In the genomic region with DNA sequence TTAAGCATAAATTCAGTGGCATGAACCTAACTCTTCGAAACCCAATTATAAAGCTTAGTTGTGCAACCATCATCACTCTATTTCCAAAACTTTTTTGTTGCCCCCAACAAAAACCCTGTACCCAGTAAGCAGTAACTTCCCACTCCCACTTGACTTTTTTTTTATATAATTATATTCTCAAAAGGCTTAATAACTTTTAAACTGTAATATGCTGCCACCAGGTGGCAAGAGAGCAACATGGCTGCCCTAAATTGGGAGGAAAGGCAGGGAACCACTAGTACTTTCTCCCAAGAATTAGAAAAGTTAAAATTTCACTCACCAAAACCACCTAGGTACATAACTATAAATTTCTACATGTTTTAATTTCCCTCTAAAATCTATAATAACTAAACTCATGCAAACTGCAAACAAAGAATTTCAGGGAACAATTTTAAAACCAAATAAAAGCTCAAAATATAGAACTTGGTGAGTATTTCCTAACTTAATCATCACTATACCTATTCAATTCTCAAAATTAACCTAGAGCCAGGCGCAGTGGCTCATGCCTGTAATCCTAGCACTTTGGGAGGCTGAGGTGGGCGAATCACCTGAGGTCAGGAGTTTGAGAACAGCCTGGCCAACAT, we compare ENCODE assay signal across 8 cellular contexts. TPM values are rescaled to one million over a fixed set of nuclear protein-coding genes. Genes with fewer than 3 reads are reported as not detected.
DNase-seq lines count a peak whose midpoint lies in the region; ATAC-seq, FAIRE-seq and TF ChIP-seq lines count a peak whose summit lies in the region.

No MANE protein-coding gene starts in this region.

- no peaks in the 10 kb centered on the region for H3K27me3 ChIP-seq in spleen (replicated peaks in 1 of 7)

- H3K27ac Mint-ChIP-seq in WTC11 (peak overlapping the region; percentile 74), glutamatergic neuron (ENCODE audit: unreplicated experiment) (no peak overlapping the region)

- H3K9me3 ChIP-seq in A549, result no peaks in the 10 kb centered on the region
- H3K9me3 ChIP-seq in spleen, result no peaks in the 10 kb centered on the region

- TF ChIP-seq CTCF in A549 (IDR thresholded peaks at IDR 0.05) (peak; percentile 96), WTC11 (IDR thresholded peaks at IDR 0.05) (0 out of 2 replicates have a peak, but pooled peaks have one; percentile 37), glutamatergic neuron (IDR thresholded peaks at IDR 0.05; ENCODE audit: partially characterized antibody, unreplicated experiment) (peak; percentile 77), spleen (IDR thresholded peaks at IDR 0.05 in 8 of 11, conservative IDR thresholded peaks at IDR 0.05 in 3 of 11) (peak; percentile 17 to 73 (median 53))

- TF ChIP-seq POLR2A in A549 (IDR thresholded peaks at IDR 0.05; ENCODE audit: low read length), result no peak
- no peak for TF ChIP-seq POLR2A in spleen (IDR thresholded peaks at IDR 0.05)

- H3K36me3 Mint-ChIP-seq in WTC11, result peaks cover 10% of the 10 kb centered on the region; the same call in 1 of the 2 replicates
- H3K36me3 Mint-ChIP-seq in glutamatergic neuron (ENCODE audit: unreplicated experiment), result no peaks in the 10 kb centered on the region

- peak; percentile 59 to 66; a peak in 3 of 6 replicates for ATAC-seq in A549
- no peak; the same call in 1 of the 2 replicates for ATAC-seq in WTC11
- ATAC-seq in HG02642 (IDR thresholded peaks at IDR 0.05; ENCODE audit: poor library complexity, unreplicated experiment), result no peak

- TF ChIP-seq RAD21 in A549 (conservative IDR thresholded peaks at IDR 0.05 in 1 of 2, IDR thresholded peaks at IDR 0.05 in 1 of 2), result peak; percentile 82 to 91

- no peak for TF ChIP-seq EP300 in A549 (IDR thresholded peaks at IDR 0.05)

- H3K4me3 Mint-ChIP-seq in WTC11 (no peak overlapping the region), glutamatergic neuron (ENCODE audit: unreplicated experiment) (no peak overlapping the region)

- H3K9me3 Mint-ChIP-seq in WTC11, result no peaks in the 10 kb centered on the region
- H3K9me3 Mint-ChIP-seq in glutamatergic neuron (ENCODE audit: unreplicated experiment), result no peaks in the 10 kb centered on the region

- FAIRE-seq in A549 (lab: Jason Lieb, UNC), result peak; percentile 74

- H3K4me1 Mint-ChIP-seq in WTC11 (peaks cover 28% of the 10 kb centered on the region), glutamatergic neuron (ENCODE audit: low read depth, unreplicated experiment) (no peaks in the 10 kb centered on the region)

- H3K27me3 Mint-ChIP-seq in WTC11 (ENCODE audit: low read depth), result no peaks in the 10 kb centered on the region
- peaks cover 2% of the 10 kb centered on the region for H3K27me3 Mint-ChIP-seq in glutamatergic neuron (ENCODE audit: unreplicated experiment)

- CTCF ChIA-PET in A549 (lab: Yijun Ruan, JAX) (interaction anchor here (0.6 to 22.2 kb wide), 43 partner anchors 8 to 306 kb away, joined by 3 to 437 read pairs (median 4); a partner anchor contains a TSS), WTC11 (lab: Charles Lee) (interaction anchor here (0.8 to 3.5 kb wide), 11 partner anchors 8 to 279 kb away, joined by 3 to 68 read pairs (median 5); no protein-coding TSS in a partner anchor)

- DNase-seq in A549 (ENCODE audit: low read depth in 1 of 2, low spot score in 1 of 2) (peak; percentile 38 to 60), Daoy (ENCODE audit: low read depth) (peak; percentile 40), NCI-H1417 treated with DMSO at 0.1 percent for 48 hours (lab: John Stamatoyannopoulos, UW) (peak; percentile 5), WTC11 (ENCODE audit: low spot score) (no peak), glutamatergic neuron (no peak), spleen (no peak)
- DNase-seq in activated CD4-positive, CD25-positive, alpha-beta regulatory T cell (lab: John Stamatoyannopoulos, UW), result no peak

- POLR2A ChIA-PET in A549 (lab: Yijun Ruan, JAX), result interaction anchor here (0.6 to 0.7 kb wide), 2 partner anchors 43 to 49 kb away, joined by 3 to 5 read pairs; no protein-coding TSS in a partner anchor
- POLR2A ChIA-PET in WTC11 (lab: Charles Lee), result interaction anchor here (0.6 kb wide), 1 partner anchor 14 kb away, joined by 3 read pairs; no protein-coding TSS in a partner anchor

- 42% methylated on average over 3 of the region's 3 CpGs for WGBS in A549 (ENCODE audit: missing lambda C conversion rate)
- 90 to 96% (median 94%) methylated on average over 3 of the region's 3 CpGs for WGBS in spleen, 5 donors

- intact Hi-C loops in spleen (cut with DNase I; ENCODE audit: low total_unique reads), result no loop called here

- peaks cover 4% of the 10 kb centered on the region; the same call in 1 of the 3 replicates for H3K4me1 ChIP-seq in A549
- peaks cover 0 to 66% (median 16%) of the 10 kb centered on the region in 6 donors for H3K4me1 ChIP-seq in spleen

- no peak overlapping the region for H3K27ac ChIP-seq in A549
- no peak overlapping the region for H3K27ac ChIP-seq in spleen

- H3K4me3 ChIP-seq in A549, result no peak overlapping the region
- no peak overlapping the region for H3K4me3 ChIP-seq in spleen

- no peak overlapping the region for H3K4me2 ChIP-seq in A549

- peaks cover 0 to 15% (median 0%) of the 10 kb centered on the region in 6 donors for H3K36me3 ChIP-seq in spleen

TF ChIP-seq in A549, 52 proteins besides CTCF, POLR2A, EP300 and RAD21:
- TF ChIP-seq SMC3 (IDR thresholded peaks at IDR 0.05), result peak; percentile 92
- TF ChIP-seq, protein P1, sequence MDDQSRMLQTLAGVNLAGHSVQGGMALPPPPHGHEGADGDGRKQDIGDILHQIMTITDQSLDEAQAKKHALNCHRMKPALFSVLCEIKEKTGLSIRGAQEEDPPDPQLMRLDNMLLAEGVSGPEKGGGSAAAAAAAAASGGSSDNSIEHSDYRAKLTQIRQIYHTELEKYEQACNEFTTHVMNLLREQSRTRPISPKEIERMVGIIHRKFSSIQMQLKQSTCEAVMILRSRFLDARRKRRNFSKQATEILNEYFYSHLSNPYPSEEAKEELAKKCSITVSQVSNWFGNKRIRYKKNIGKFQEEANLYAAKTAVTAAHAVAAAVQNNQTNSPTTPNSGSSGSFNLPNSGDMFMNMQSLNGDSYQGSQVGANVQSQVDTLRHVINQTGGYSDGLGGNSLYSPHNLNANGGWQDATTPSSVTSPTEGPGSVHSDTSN (IDR thresholded peaks at IDR 0.05), result no peak

TF ChIP-seq in WTC11, 78 proteins besides CTCF, POLR2A, EP300 and RAD21:
- TF ChIP-seq GRHL2 (CRISPR knock-in tag; IDR thresholded peaks at IDR 0.05; ENCODE audit: insufficient replicate concordance, severe bottlenecking) (no peak), ETV6 (CRISPR knock-in tag; IDR thresholded peaks at IDR 0.05) (no peak), GABPB1 (CRISPR knock-in tag; IDR thresholded peaks at IDR 0.05) (no peak), RORB (CRISPR knock-in tag; IDR thresholded peaks at IDR 0.05) (no peak)
- TF ChIP-seq, protein P2, sequence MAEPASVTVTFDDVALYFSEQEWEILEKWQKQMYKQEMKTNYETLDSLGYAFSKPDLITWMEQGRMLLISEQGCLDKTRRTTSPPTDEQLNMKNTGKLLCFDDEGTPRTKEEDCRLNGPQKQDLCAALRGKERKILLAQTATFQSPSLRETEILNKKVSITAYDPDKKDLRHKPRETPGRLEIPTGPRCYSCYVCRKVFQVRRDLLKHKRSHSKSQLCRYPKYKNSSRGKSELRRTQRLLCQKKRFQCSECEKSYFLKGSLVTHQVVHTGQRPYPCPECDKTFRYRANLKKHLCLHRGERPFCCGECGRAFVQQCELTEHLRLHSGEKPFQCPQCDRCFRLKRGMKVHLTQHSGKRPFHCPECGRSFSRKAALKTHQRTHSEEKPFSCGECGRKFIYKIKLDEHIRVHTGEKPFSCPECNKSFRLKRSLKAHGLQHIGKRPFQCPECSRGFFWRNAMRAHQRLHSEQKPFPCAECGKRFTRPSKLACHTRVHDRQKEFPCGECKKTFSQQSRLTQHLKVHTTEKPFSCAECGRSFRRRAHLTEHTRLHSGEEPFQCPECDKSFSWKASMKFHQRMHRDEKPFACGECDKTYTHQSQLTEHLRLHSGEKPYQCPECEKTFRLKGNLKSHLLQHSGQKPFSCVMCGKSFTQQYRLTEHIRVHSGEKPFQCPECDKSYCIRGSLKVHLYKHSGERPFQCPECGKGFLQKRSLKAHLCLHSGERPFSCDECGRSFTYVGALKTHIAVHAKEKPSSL (CRISPR knock-in tag; conservative IDR thresholded peaks at IDR 0.05), result no peak

RNA-seq across cellular contexts. Expression of a gene that starts 50.2 kb away (rescaled TPM):
- polyA plus RNA-seq in A549 (2011; rRNA removed) (13.2 and 18.5 TPM in 2 replicates), A549 (2017; fragmentation: RNase III; extraction: RNeasy Plus Mini Kit Qiagen cat#74134 plus additional on column Dnase treatment) (8.4 to 9.8 TPM (median 8.7 TPM) in 3 replicates), spleen (10 to 100 TPM in 1 of 3 donors, 1 to 10 TPM in 2; 9.5 to 12.3 (median 9.7) TPM)
- polyA plus RNA-seq in A549 (2012; cell fraction: cytosol; rRNA removed), result 7.2 and 11.4 TPM in 2 replicates
- 6.1 and 6.2 TPM in 2 replicates for polyA plus RNA-seq in A549 (2012; cell fraction: nucleus; rRNA removed)
- polyA minus RNA-seq in A549 (2011; rRNA and poly(A)+ RNA removed), result 37.1 and 49.8 TPM in 2 replicates
- 15.4 and 16.3 TPM in 2 replicates for total RNA-seq in Daoy (2014; rRNA removed; shearing (Covaris generic))
- total RNA-seq in WTC11 (2021) (56.4 to 64.7 TPM (median 59.2 TPM) in 3 replicates), glutamatergic neuron (ENCODE audit: unreplicated experiment) (129 TPM), spleen (10 to 100 TPM; 43.7 to 67.1 (median 48.5) TPM)

Comparison
In these comparisons a context has a peak if more than half of its experiments do, and no peak if none do; other contexts are left out.
1. ATAC-seq: peak in A549 (2 of 2); none in WTC11 (single experiment) and HG02642 (single experiment).
2. DNase-seq: peak in A549 (2 of 2), Daoy (single experiment) and NCI-H1417 treated with DMSO at 0.1 percent for 48 hours (single experiment); none in WTC11 (single experiment), glutamatergic neuron (single experiment), spleen (single experiment) and activated CD4-positive, CD25-positive, alpha-beta regulatory T cell (0 of 4).
3. CTCF ChIP-seq: peak in every context shown above with its lines; median percentile 96 in A549; 77 in glutamatergic neuron; 53 in spleen; 37 in WTC11.